Comparison of ENCODE assay signal across 18 cellular contexts in the genomic region with DNA sequence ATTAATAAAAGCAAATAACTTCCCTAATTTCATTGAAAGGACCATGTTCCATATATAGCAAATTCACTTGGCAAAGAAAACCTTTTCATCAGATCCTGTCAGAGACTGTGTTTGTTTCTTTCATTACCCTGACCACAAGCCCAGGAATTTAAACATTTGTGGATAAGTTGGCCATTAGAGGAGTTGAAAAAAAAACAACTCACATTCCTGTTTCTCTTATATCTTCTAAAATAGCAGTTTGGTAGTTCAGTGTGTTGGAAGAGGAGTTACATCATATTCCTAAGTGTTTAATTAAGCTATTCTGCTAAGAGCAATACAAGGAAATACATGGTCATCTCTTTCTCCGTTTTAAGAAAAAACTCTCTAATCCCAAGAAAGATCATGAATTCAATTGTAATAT.
DNase-seq lines count a peak whose midpoint lies in the region; ATAC-seq, FAIRE-seq and TF ChIP-seq lines count a peak whose summit lies in the region.
"Had no signal": no experiment of that assay in that cellular context is flagged by ENCODE, and none has a peak within 500 bp of the region (broad histone marks: within the 10 kb centered on the region; RNA-seq: fewer than 3 reads in every experiment).

No MANE protein-coding gene starts in this region.

- no peak overlapping the region for H3K4me2 ChIP-seq in astrocyte (ENCODE audit: low read length)

- no peaks in the 10 kb centered on the region for H3K79me2 ChIP-seq in astrocyte (ENCODE audit: insufficient read depth, low read length)

- H3K27me3 Mint-ChIP-seq in HFFc6 (ENCODE audit: insufficient read depth) (no peaks in the 10 kb centered on the region), astrocyte (ENCODE audit: low read depth, unreplicated experiment) (no peaks in the 10 kb centered on the region)
- H3K27me3 Mint-ChIP-seq: naive thymus-derived CD4-positive, alpha-beta T cell had no signal

- no peak overlapping the region for H2AFZ ChIP-seq in astrocyte (ENCODE audit: low read depth, low read length)

- H3K9me3 Mint-ChIP-seq in HFFc6 (no peaks in the 10 kb centered on the region), astrocyte (ENCODE audit: unreplicated experiment) (no peaks in the 10 kb centered on the region)

- no peak for TF ChIP-seq POLR2A in heart left ventricle (IDR thresholded peaks at IDR 0.05)

- no peak overlapping the region for H3K4me3 Mint-ChIP-seq in HFFc6
- H3K4me3 Mint-ChIP-seq in astrocyte (ENCODE audit: unreplicated experiment): no peak overlapping the region
- H3K4me3 Mint-ChIP-seq: CD8-positive, alpha-beta memory T cell; naive thymus-derived CD4-positive, alpha-beta T cell had no signal

- H3K9ac ChIP-seq in astrocyte (ENCODE audit: low read length): no peak overlapping the region

- WGBS in heart left ventricle, 4 donors: 40 to 54% (median 44%) methylated on average over 1 of the region's 1 CpG

- no peaks in the 10 kb centered on the region for H3K36me3 Mint-ChIP-seq in HFFc6 (ENCODE audit: low read depth)
- H3K36me3 Mint-ChIP-seq in astrocyte (ENCODE audit: low read depth, unreplicated experiment): no peaks in the 10 kb centered on the region
- H3K36me3 Mint-ChIP-seq: CD8-positive, alpha-beta memory T cell; naive thymus-derived CD4-positive, alpha-beta T cell had no signal

- H3K4me1 Mint-ChIP-seq in HFFc6 (ENCODE audit: low read depth) (no peaks in the 10 kb centered on the region), astrocyte (ENCODE audit: low read depth, unreplicated experiment) (peaks cover 22% of the 10 kb centered on the region)
- H3K4me1 Mint-ChIP-seq: CD8-positive, alpha-beta memory T cell; naive thymus-derived CD4-positive, alpha-beta T cell had no signal

- no peak overlapping the region for H3K27ac ChIP-seq in astrocyte (ENCODE audit: low read depth, low read length)
- no peak overlapping the region for H3K27ac ChIP-seq in heart left ventricle
- H3K27ac ChIP-seq in coronary artery: no peak overlapping the region
- H3K27ac ChIP-seq: cardiac muscle cell had no signal

- H3K27ac Mint-ChIP-seq in HFFc6 (no peak overlapping the region), astrocyte (ENCODE audit: unreplicated experiment) (peak overlapping the region; percentile 85)
- H3K27ac Mint-ChIP-seq: CD8-positive, alpha-beta memory T cell; naive thymus-derived CD4-positive, alpha-beta T cell had no signal

- ATAC-seq in heart left ventricle (no peak), HG03460 (IDR thresholded peaks at IDR 0.05; ENCODE audit: unreplicated experiment) (no peak)
- ATAC-seq: naive thymus-derived CD4-positive, alpha-beta T cell had no signal

- H3K36me3 ChIP-seq in astrocyte (ENCODE audit: insufficient read depth, low read length) (no peaks in the 10 kb centered on the region), heart left ventricle (no peaks in the 10 kb centered on the region)
- H3K36me3 ChIP-seq: cardiac muscle cell had no signal

- H3K4me3 ChIP-seq in astrocyte (ENCODE audit: insufficient read depth, low read depth, low read length) (no peak overlapping the region), heart left ventricle (no peak overlapping the region), coronary artery (no peak overlapping the region)
- H3K4me3 ChIP-seq: cardiac muscle cell had no signal

- H4K20me1 ChIP-seq in astrocyte (ENCODE audit: insufficient read depth, low read length): no peaks in the 10 kb centered on the region

- H3K9me3 ChIP-seq in astrocyte (ENCODE audit: insufficient read depth, low read depth, low read length) (no peaks in the 10 kb centered on the region), heart left ventricle (no peaks in the 10 kb centered on the region)

- H3K4me1 ChIP-seq in astrocyte (ENCODE audit: insufficient read depth, low read length) (peaks cover 11% of the 10 kb centered on the region), heart left ventricle (no peaks in the 10 kb centered on the region)

- DNase-seq in HFFc6 (peak; percentile 1), astrocyte (ENCODE audit: low read depth) (peak; percentile 92), iris pigment epithelial cell (ENCODE audit: low read depth) (peak; percentile 90), smooth muscle cell of the brain vasculature (ENCODE audit: low read depth, low spot score) (peak; percentile 29), RPMI8226 (no peak), heart left ventricle (no peak), coronary artery (ENCODE audit: low spot score) (no peak)
- DNase-seq: activated CD4-positive, CD25-positive, alpha-beta regulatory T cell treated with anti-CD3 and anti-CD28 coated beads, Interleukin-2, amount 50 U/mL, for 72 hours; activated CD8-positive, alpha-beta memory T cell treated with anti-CD3 and anti-CD28 coated beads, Interleukin-2, amount 50 U/mL, for 4 hours; activated naive CD4-positive, alpha-beta T cell treated with Interleukin-2 at 50 U/mL for 16 hours; CD8-positive, alpha-beta memory T cell; MM.1S; naive thymus-derived CD4-positive, alpha-beta T cell; NCI-H2029; NCI-H69 had no signal

- no peaks in the 10 kb centered on the region for H3K27me3 ChIP-seq in astrocyte (ENCODE audit: insufficient read depth, low read length)
- no peaks in the 10 kb centered on the region for H3K27me3 ChIP-seq in heart left ventricle
- H3K27me3 ChIP-seq: cardiac muscle cell had no signal

- FAIRE-seq in astrocyte (lab: Jason Lieb, UNC): no peak
- FAIRE-seq: keratinocyte had no signal

- intact Hi-C loops in heart left ventricle (cut with DNase I): no loop called here

- no peak for TF ChIP-seq CTCF in HFFc6 (IDR thresholded peaks at IDR 0.05)
- no peak for TF ChIP-seq CTCF in astrocyte (IDR thresholded peaks at IDR 0.05; ENCODE audit: insufficient read depth, low read depth, low read length)
- no peak for TF ChIP-seq CTCF in heart left ventricle (IDR thresholded peaks at IDR 0.05)
- no peak for TF ChIP-seq CTCF in coronary artery (IDR thresholded peaks at IDR 0.05)

Comparison
In these comparisons a context has a peak if more than half of its experiments do, and no peak if none do; other contexts are left out.
1. DNase-seq: peak in HFFc6 (single experiment), astrocyte (single experiment), iris pigment epithelial cell (single experiment) and smooth muscle cell of the brain vasculature (single experiment); none in RPMI8226 (single experiment), heart left ventricle (0 of 5) and coronary artery (single experiment).